ENCODE assay signal across 10 cellular contexts in the genomic region with DNA sequence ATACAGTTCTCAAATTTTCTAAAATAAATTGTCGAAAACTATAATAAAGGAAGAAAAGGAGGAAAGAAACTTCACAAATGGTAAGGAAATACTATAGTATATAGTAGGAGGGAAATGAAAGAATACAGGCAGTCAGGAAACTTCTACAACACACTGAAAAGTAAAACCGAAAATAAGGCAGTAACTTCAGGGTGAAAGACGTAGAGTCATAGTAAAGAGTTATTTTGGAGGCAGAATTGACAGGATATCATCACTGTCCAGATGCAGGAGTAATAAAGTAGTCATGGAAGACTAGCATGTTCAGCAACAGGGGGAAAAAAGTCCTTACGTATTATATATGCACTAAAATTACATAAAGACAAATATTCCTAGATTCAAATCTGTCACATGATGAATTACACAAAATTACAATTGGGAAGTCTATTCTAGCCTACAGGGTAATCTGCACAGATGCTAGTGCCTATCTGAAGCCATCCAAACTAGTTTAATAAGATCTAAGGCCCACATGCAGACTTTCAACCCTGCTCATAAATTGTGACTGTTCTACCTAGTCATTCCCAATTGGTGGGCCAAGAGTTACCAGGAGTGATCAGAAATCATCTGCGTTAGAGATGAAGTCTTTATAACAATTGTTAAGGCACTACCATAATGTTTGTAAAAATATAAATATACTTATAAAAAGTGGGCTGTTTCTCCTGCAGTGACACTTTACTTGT. TPM values are rescaled to one million over a fixed set of nuclear protein-coding genes. Genes with fewer than 3 reads are reported as not detected.
DNase-seq lines count a peak whose midpoint lies in the region; ATAC-seq and TF ChIP-seq lines count a peak whose summit lies in the region.
"Had no signal": no experiment of that assay in that cellular context is flagged by ENCODE, and none has a peak within 500 bp of the region (broad histone marks: within the 10 kb centered on the region; RNA-seq: fewer than 3 reads in every experiment).

No MANE protein-coding gene starts in this region.

- H3K4me3 ChIP-seq in KMS-11 (IDR thresholded peaks at IDR 0.05; ENCODE audit: insufficient read depth, low read depth, low read length) (no peak overlapping the region), H7 (ENCODE audit: insufficient read depth, low read depth, low read length) (no peak overlapping the region)

- H3K27ac Mint-ChIP-seq in mesothelial cell of epicardium, result peak overlapping the region; percentile 43

- H3K9me3 Mint-ChIP-seq in mesothelial cell of epicardium, result peaks cover 2% of the 10 kb centered on the region

- H3K79me2 ChIP-seq in KMS-11 (ENCODE audit: insufficient read depth, low read depth), result peaks cover 15% of the 10 kb centered on the region; the same call in 1 of the 2 replicates

- no peak overlapping the region for H3K4me3 Mint-ChIP-seq in mesothelial cell of epicardium

- peak overlapping the region; percentile 55; the same call in 1 of the 2 replicates for H3K9ac ChIP-seq in KMS-11

- DNase-seq in mesothelial cell of epicardium (ENCODE audit: low spot score in 2 of 2, unreplicated experiment in 2 of 2), result no peak
- no peak for DNase-seq in foreskin melanocyte
- no peak for DNase-seq in left ventricle myocardium superior
- DNase-seq in nucleus accumbens (lab: John Stamatoyannopoulos, UW), result no peak
- no peak for DNase-seq in H7
- DNase-seq: NCI-H146 had no signal

- H3K27ac ChIP-seq in KMS-11, result peak overlapping the region; percentile 73

- H3K4me2 ChIP-seq in KMS-11, result peak overlapping the region; percentile 48

- peaks cover 2% of the 10 kb centered on the region for H3K4me1 Mint-ChIP-seq in mesothelial cell of epicardium

- no peaks in the 10 kb centered on the region for H3K27me3 Mint-ChIP-seq in mesothelial cell of epicardium (ENCODE audit: low read depth)

- TF ChIP-seq CTCF in KMS-11 (conservative IDR thresholded peaks at IDR 0.05; ENCODE audit: low read depth, low read length) (no peak), mesothelial cell of epicardium (IDR thresholded peaks at IDR 0.05; ENCODE audit: unreplicated experiment) (no peak)

- no peaks in the 10 kb centered on the region for H3K27me3 ChIP-seq in KMS-11 (ENCODE audit: insufficient read depth, low read depth)
- no peaks in the 10 kb centered on the region for H3K27me3 ChIP-seq in H7 (ENCODE audit: control insufficient read depth, insufficient read depth, low read length)

- intact Hi-C loops in left ventricle myocardium superior (cut with micrococcal nuclease), result no loop called here

- H4K20me1 ChIP-seq in KMS-11 (ENCODE audit: insufficient read depth), result no peaks in the 10 kb centered on the region

- H3K36me3 ChIP-seq in KMS-11 (ENCODE audit: insufficient read depth) (no peaks in the 10 kb centered on the region), H7 (replicated peaks; ENCODE audit: control insufficient read depth, insufficient read depth, low read length) (no peaks in the 10 kb centered on the region)

- H3K4me1 ChIP-seq in KMS-11 (ENCODE audit: low read depth, poor library complexity, severe bottlenecking), result peaks cover 31% of the 10 kb centered on the region

- peak; percentile 76 for ATAC-seq in GM18861 (IDR thresholded peaks at IDR 0.05; ENCODE audit: unreplicated experiment)
- peak; percentile 85 for ATAC-seq in GM21717 (IDR thresholded peaks at IDR 0.05; ENCODE audit: unreplicated experiment)
- ATAC-seq in left ventricle myocardium superior, result no peak
- ATAC-seq: Right ventricle myocardium inferior had no signal

- peak overlapping the region; percentile 50; the same call in 1 of the 2 replicates for H2AFZ ChIP-seq in KMS-11 (ENCODE audit: low read depth)

- H3K36me3 Mint-ChIP-seq in mesothelial cell of epicardium, result peaks cover 3% of the 10 kb centered on the region

RNA-seq across cellular contexts. Expression of a gene that starts 14.0 kb away (rescaled TPM):
- 42.8 to 44.9 TPM (median 44.7 TPM) in 3 replicates for total RNA-seq in mesothelial cell of epicardium
- total RNA-seq in left ventricle myocardium superior, result 38.6 TPM
- 6.5 and 9.7 TPM in 2 replicates for total RNA-seq in H7 (2014; rRNA removed; shearing (Covaris generic))

RNA-seq across cellular contexts. Expression of a gene that starts 20.6 kb away (rescaled TPM):
- total RNA-seq in mesothelial cell of epicardium, result not detected in 3 replicates
- total RNA-seq in left ventricle myocardium superior, result not detected
- not detected in 2 replicates for total RNA-seq in H7 (2014; rRNA removed; shearing (Covaris generic))
- total RNA-seq: Right ventricle myocardium inferior had no signal
